14 cellular contexts compared by ENCODE assay signal in the genomic region with DNA sequence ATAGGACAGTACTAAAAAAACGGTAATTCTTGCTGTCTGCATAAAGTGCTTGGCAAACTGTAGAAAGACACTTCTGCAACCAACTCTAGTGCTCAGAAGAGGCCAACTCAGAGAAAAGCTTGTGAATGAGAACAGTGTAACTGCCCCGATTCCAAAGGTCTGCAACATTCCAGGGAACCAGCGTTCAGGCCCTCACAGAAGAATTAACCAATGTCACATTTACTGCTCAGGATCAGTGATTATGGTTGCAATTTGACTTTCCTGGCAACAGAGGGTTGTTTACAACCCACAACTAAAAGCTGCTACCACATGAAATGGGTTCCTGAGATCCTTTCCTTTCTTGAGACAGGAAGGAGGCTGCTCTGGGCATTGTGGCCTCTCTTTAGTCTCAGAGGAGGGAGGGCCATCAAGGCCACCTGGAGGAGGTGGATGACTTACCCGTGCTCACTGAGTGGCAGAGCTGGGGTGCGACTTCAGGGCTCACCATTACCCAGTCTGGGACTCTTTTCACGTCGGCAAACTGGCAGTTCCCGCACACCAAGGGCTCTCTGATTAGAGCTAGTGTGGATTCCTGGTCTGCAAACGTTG. TPM values are rescaled to one million over a fixed set of nuclear protein-coding genes. Genes with fewer than 3 reads are reported as not detected.
DNase-seq lines count a peak whose midpoint lies in the region; ATAC-seq, FAIRE-seq and TF ChIP-seq lines count a peak whose summit lies in the region.
"Had no signal": no experiment of that assay in that cellular context is flagged by ENCODE, and none has a peak within 500 bp of the region (broad histone marks: within the 10 kb centered on the region; RNA-seq: fewer than 3 reads in every experiment).

No MANE protein-coding gene starts in this region.

- intact Hi-C loops in activated T-helper 1 cell treated with anti-CD3 and anti-CD28 coated beads, Interleukin-12 subunit alpha, Interleukin-12 subunit beta, Interleukin-2, Interleukin-4 antibody, amounts not matched to agents 30 ng/mL and 10 ng/mL and 1 ng/mL, durations not matched to agents 14 hours and 24 hours and 36 hours (cut with micrococcal nuclease), result no loop called here
- intact Hi-C loops in kidney (cut with DNase I), result no loop called here

- H3K4me1 Mint-ChIP-seq in activated CD4-positive, alpha-beta T cell treated with anti-CD3 and anti-CD28 coated beads, Interleukin-2, amount 10 ng/mL, durations not matched to agents 7 days and 5 days, result peaks cover 72% of the 10 kb centered on the region
- H3K4me1 Mint-ChIP-seq in activated T-helper 1 cell treated with anti-CD3 and anti-CD28 coated beads, Interleukin-12 subunit alpha, Interleukin-12 subunit beta, Interleukin-2, Interleukin-4 antibody, amounts not matched to agents 30 ng/mL and 10 ng/mL and 1 ng/mL, durations not matched to agents 14 hours and 24 hours and 36 hours (ENCODE audit: low read depth), result peaks cover 73% of the 10 kb centered on the region

- H3K36me3 Mint-ChIP-seq in activated CD4-positive, alpha-beta T cell treated with anti-CD3 and anti-CD28 coated beads, Interleukin-2, amount 10 ng/mL, durations not matched to agents 7 days and 5 days (ENCODE audit: low read depth), result peaks cover 53% of the 10 kb centered on the region
- peaks cover 43% of the 10 kb centered on the region for H3K36me3 Mint-ChIP-seq in activated T-helper 1 cell treated with anti-CD3 and anti-CD28 coated beads, Interleukin-12 subunit alpha, Interleukin-12 subunit beta, Interleukin-2, Interleukin-4 antibody, amounts not matched to agents 30 ng/mL and 10 ng/mL and 1 ng/mL, durations not matched to agents 14 hours and 24 hours and 36 hours (ENCODE audit: low read depth)

- H3F3A ChIP-seq in MM.1S (ENCODE audit: insufficient read depth, low read length), result 0 out of 2 replicates have a peak, but pooled peaks cover under 1% of the 10 kb centered on the region

- peak overlapping the region; percentile 53 to 73 for H3K27ac ChIP-seq in kidney (ENCODE audit: low read depth in 2 of 2, low read length in 2 of 2)
- H3K27ac ChIP-seq in small intestine (ENCODE audit: low read depth in 1 of 2, low read length in 1 of 2), result peak overlapping the region in 1 of 2 donors; percentile 45
- H3K27ac ChIP-seq in MM.1S (ENCODE audit: low read length), result no peak overlapping the region
- H3K27ac ChIP-seq: skin epidermis, upper lobe of left lung had no signal

- FAIRE-seq in kidney (lab: Jason Lieb, UNC) (no peak), small intestine (lab: Jason Lieb, UNC) (no peak)
- FAIRE-seq: A204.1, bronchial epithelial cell had no signal

- no peaks in the 10 kb centered on the region for H3K27me3 Mint-ChIP-seq in activated CD4-positive, alpha-beta T cell treated with anti-CD3 and anti-CD28 coated beads, Interleukin-2, amount 10 ng/mL, durations not matched to agents 7 days and 5 days
- H3K27me3 Mint-ChIP-seq in activated T-helper 1 cell treated with anti-CD3 and anti-CD28 coated beads, Interleukin-12 subunit alpha, Interleukin-12 subunit beta, Interleukin-2, Interleukin-4 antibody, amounts not matched to agents 30 ng/mL and 10 ng/mL and 1 ng/mL, durations not matched to agents 14 hours and 24 hours and 36 hours (ENCODE audit: insufficient read depth), result no peaks in the 10 kb centered on the region

- ATAC-seq in HG02623 (IDR thresholded peaks at IDR 0.05; ENCODE audit: unreplicated experiment), result no peak

- peaks cover 100% of the 10 kb centered on the region for H3K79me2 ChIP-seq in MM.1S (ENCODE audit: low read length)

- H3K4me1 ChIP-seq in kidney (ENCODE audit: control insufficient read depth in 1 of 2, insufficient read depth in 1 of 2, low read depth in 1 of 2, low read length in 2 of 2) (peaks cover 33 to 69% of the 10 kb centered on the region in 2 donors), small intestine (ENCODE audit: control insufficient read depth in 2 of 2, insufficient read depth in 1 of 2, low read depth in 1 of 2, low read length in 1 of 2) (peaks cover 4 to 25% of the 10 kb centered on the region in 2 donors), MM.1S (ENCODE audit: low read length) (no peaks in the 10 kb centered on the region)

- TF ChIP-seq CTCF in kidney (IDR thresholded peaks at IDR 0.05; ENCODE audit: borderline replicate concordance, extremely low read depth, insufficient read depth) (no peak), MM.1S (IDR thresholded peaks at IDR 0.05; ENCODE audit: low read length) (no peak)

- H4K20me1 ChIP-seq in MM.1S (ENCODE audit: insufficient read depth, low read length), result peaks cover 80% of the 10 kb centered on the region

- H3K4me2 ChIP-seq in MM.1S (ENCODE audit: low read depth, low read length), result no peak overlapping the region

- CTCF ChIA-PET in activated CD4-positive, alpha-beta T cell treated with anti-CD3 and anti-CD28 coated beads, Interleukin-2, amount 10 ng/mL, durations not matched to agents 7 days and 5 days (lab: Charles Lee), result interaction anchor here (0.6 to 2.7 kb wide), 5 partner anchors 12 to 289 kb away, joined by 3 to 8 read pairs (median 4); a partner anchor contains a TSS

- POLR2A ChIA-PET in activated CD4-positive, alpha-beta T cell treated with anti-CD3 and anti-CD28 coated beads, Interleukin-2, amount 10 ng/mL, durations not matched to agents 7 days and 5 days (lab: Charles Lee), result no interaction called here

- H3K9ac ChIP-seq in kidney (ENCODE audit: low read length in 2 of 2) (peak overlapping the region in 1 of 2 donors; percentile 23), MM.1S (ENCODE audit: low read length) (no peak overlapping the region)

- no peak overlapping the region for H3K4me3 Mint-ChIP-seq in activated CD4-positive, alpha-beta T cell treated with anti-CD3 and anti-CD28 coated beads, Interleukin-2, amount 10 ng/mL, durations not matched to agents 7 days and 5 days
- no peak overlapping the region for H3K4me3 Mint-ChIP-seq in activated T-helper 1 cell treated with anti-CD3 and anti-CD28 coated beads, Interleukin-12 subunit alpha, Interleukin-12 subunit beta, Interleukin-2, Interleukin-4 antibody, amounts not matched to agents 30 ng/mL and 10 ng/mL and 1 ng/mL, durations not matched to agents 14 hours and 24 hours and 36 hours

- 17 to 53% (median 32%) methylated on average over 9 of the region's 9 CpGs for WGBS in small intestine, 3 donors

- H3K9me2 ChIP-seq in MM.1S (replicated peaks; ENCODE audit: insufficient read depth, low read length), result no peaks in the 10 kb centered on the region

- H3K36me3 ChIP-seq in kidney (ENCODE audit: control insufficient read depth in 1 of 2, insufficient read depth in 2 of 2, low read length in 2 of 2) (peaks cover 0 to 19% of the 10 kb centered on the region in 2 donors), small intestine (ENCODE audit: control insufficient read depth in 2 of 2, insufficient read depth in 2 of 2, low read length in 2 of 2) (peaks cover 10 to 13% of the 10 kb centered on the region in 2 donors), MM.1S (replicated peaks; ENCODE audit: insufficient read depth, low read length) (peaks cover 10% of the 10 kb centered on the region; the same call in 1 of the 2 replicates)

- DNase-seq in activated CD4-positive, alpha-beta T cell treated with anti-CD3 and anti-CD28 coated beads, Interleukin-2, amount 10 ng/mL, durations not matched to agents 7 days and 5 days, result peak; percentile 45
- no peak for DNase-seq in activated CD4-positive, alpha-beta T cell treated with anti-CD3 and anti-CD28 coated beads for 48 hours
- DNase-seq in activated T-helper 1 cell treated with anti-CD3 and anti-CD28 coated beads, Interleukin-12 subunit alpha, Interleukin-12 subunit beta, Interleukin-2, Interleukin-4 antibody, amounts not matched to agents 30 ng/mL and 10 ng/mL and 1 ng/mL, durations not matched to agents 14 hours and 24 hours and 36 hours (ENCODE audit: low spot score), result no peak
- DNase-seq in kidney (no peak), small intestine (peak; percentile 88), A172 (ENCODE audit: low spot score) (no peak), MM.1S (no peak)
- DNase-seq: NCI-H1436 treated with DMSO at 0.1 percent for 48 hours, NCI-H774, upper lobe of left lung had no signal

- no peaks in the 10 kb centered on the region for H3K9me3 Mint-ChIP-seq in activated CD4-positive, alpha-beta T cell treated with anti-CD3 and anti-CD28 coated beads, Interleukin-2, amount 10 ng/mL, durations not matched to agents 7 days and 5 days
- H3K9me3 Mint-ChIP-seq in activated T-helper 1 cell treated with anti-CD3 and anti-CD28 coated beads, Interleukin-12 subunit alpha, Interleukin-12 subunit beta, Interleukin-2, Interleukin-4 antibody, amounts not matched to agents 30 ng/mL and 10 ng/mL and 1 ng/mL, durations not matched to agents 14 hours and 24 hours and 36 hours, result no peaks in the 10 kb centered on the region

- H3K4me3 ChIP-seq in kidney (ENCODE audit: low read length in 2 of 2) (peak overlapping the region in 1 of 2 donors; percentile 4), small intestine (ENCODE audit: low read depth in 1 of 2, low read length in 2 of 2) (no peak overlapping the region), MM.1S (ENCODE audit: low read length) (no peak overlapping the region)
- H3K4me3 ChIP-seq: skin epidermis, upper lobe of left lung had no signal

- no peaks in the 10 kb centered on the region for H3K27me3 ChIP-seq in small intestine (ENCODE audit: control insufficient read depth in 2 of 2, insufficient read depth in 2 of 2, low read length in 2 of 2)
- no peaks in the 10 kb centered on the region for H3K27me3 ChIP-seq in MM.1S (replicated peaks; ENCODE audit: insufficient read depth, low read length)
- H3K27me3 ChIP-seq: upper lobe of left lung had no signal

- H3K9me3 ChIP-seq in kidney (ENCODE audit: control insufficient read depth in 1 of 2, low read length in 2 of 2), result no peaks in the 10 kb centered on the region
- H3K9me3 ChIP-seq in small intestine (ENCODE audit: control insufficient read depth, low read depth), result no peaks in the 10 kb centered on the region
- no peaks in the 10 kb centered on the region for H3K9me3 ChIP-seq in MM.1S (replicated peaks; ENCODE audit: insufficient read depth, low read length)
- H3K9me3 ChIP-seq: upper lobe of left lung had no signal

- H3K27ac Mint-ChIP-seq in activated CD4-positive, alpha-beta T cell treated with anti-CD3 and anti-CD28 coated beads, Interleukin-2, amount 10 ng/mL, durations not matched to agents 7 days and 5 days, result peak overlapping the region; percentile 47
- peak overlapping the region; percentile 55 for H3K27ac Mint-ChIP-seq in activated T-helper 1 cell treated with anti-CD3 and anti-CD28 coated beads, Interleukin-12 subunit alpha, Interleukin-12 subunit beta, Interleukin-2, Interleukin-4 antibody, amounts not matched to agents 30 ng/mL and 10 ng/mL and 1 ng/mL, durations not matched to agents 14 hours and 24 hours and 36 hours

- H2AFZ ChIP-seq in MM.1S (ENCODE audit: low read length), result no peak overlapping the region

RNA-seq across cellular contexts. Expression of a gene that starts 15.3 kb away (rescaled TPM):
- 100 to 1,000 TPM; 116 to 123 TPM for total RNA-seq in activated CD4-positive, alpha-beta T cell treated with anti-CD3 and anti-CD28 coated beads, Interleukin-2, amount 10 ng/mL, durations not matched to agents 7 days and 5 days
- total RNA-seq in activated T-helper 1 cell treated with anti-CD3 and anti-CD28 coated beads, Interleukin-12 subunit alpha, Interleukin-12 subunit beta, Interleukin-2, Interleukin-4 antibody, amounts not matched to agents 30 ng/mL and 10 ng/mL and 1 ng/mL, durations not matched to agents 14 hours and 24 hours and 36 hours, result 129 and 135 TPM in 2 replicates
- total RNA-seq in kidney, result 72.3 TPM
- polyA plus RNA-seq in kidney (ENCODE audit: insufficient read depth, low read depth, low replicate concordance) (48.4 TPM), small intestine (10 to 100 TPM; 65.1 to 99.3 (median 71.9) TPM)
- 28.6 and 31.3 TPM in 2 replicates for total RNA-seq in A172 (2014; rRNA removed; shearing (Covaris generic))

RNA-seq across cellular contexts. Expression of a gene that starts 42.7 kb away (rescaled TPM):
- not detected for total RNA-seq in activated CD4-positive, alpha-beta T cell treated with anti-CD3 and anti-CD28 coated beads, Interleukin-2, amount 10 ng/mL, durations not matched to agents 7 days and 5 days
- total RNA-seq in activated T-helper 1 cell treated with anti-CD3 and anti-CD28 coated beads, Interleukin-12 subunit alpha, Interleukin-12 subunit beta, Interleukin-2, Interleukin-4 antibody, amounts not matched to agents 30 ng/mL and 10 ng/mL and 1 ng/mL, durations not matched to agents 14 hours and 24 hours and 36 hours, result 0.47 and 0.56 TPM in 2 replicates
- 8.6 TPM for total RNA-seq in kidney
- polyA plus RNA-seq in kidney (ENCODE audit: insufficient read depth, low read depth, low replicate concordance) (7.6 TPM), small intestine (1 to 10 TPM in 1 of 3 donors, under 1 TPM in 1, not detected in 1; 0.81 to 3.9 TPM)
- 0.03 and 0.43 TPM in 2 replicates for total RNA-seq in A172 (2014; rRNA removed; shearing (Covaris generic))

Comparison
In these comparisons a context has a peak if more than half of its experiments do, and no peak if none do; other contexts are left out.
1. DNase-seq: peak in activated CD4-positive, alpha-beta T cell treated with anti-CD3 and anti-CD28 coated beads, Interleukin-2, amount 10 ng/mL, durations not matched to agents 7 days and 5 days (single experiment) and small intestine (single experiment); none in activated CD4-positive, alpha-beta T cell treated with anti-CD3 and anti-CD28 coated beads for 48 hours (single experiment), activated T-helper 1 cell treated with anti-CD3 and anti-CD28 coated beads, Interleukin-12 subunit alpha, Interleukin-12 subunit beta, Interleukin-2, Interleukin-4 antibody, amounts not matched to agents 30 ng/mL and 10 ng/mL and 1 ng/mL, durations not matched to agents 14 hours and 24 hours and 36 hours (single experiment), kidney (single experiment), A172 (single experiment) and MM.1S (single experiment).